ENCODE assay signal across 1 cellular context in the genomic region with DNA sequence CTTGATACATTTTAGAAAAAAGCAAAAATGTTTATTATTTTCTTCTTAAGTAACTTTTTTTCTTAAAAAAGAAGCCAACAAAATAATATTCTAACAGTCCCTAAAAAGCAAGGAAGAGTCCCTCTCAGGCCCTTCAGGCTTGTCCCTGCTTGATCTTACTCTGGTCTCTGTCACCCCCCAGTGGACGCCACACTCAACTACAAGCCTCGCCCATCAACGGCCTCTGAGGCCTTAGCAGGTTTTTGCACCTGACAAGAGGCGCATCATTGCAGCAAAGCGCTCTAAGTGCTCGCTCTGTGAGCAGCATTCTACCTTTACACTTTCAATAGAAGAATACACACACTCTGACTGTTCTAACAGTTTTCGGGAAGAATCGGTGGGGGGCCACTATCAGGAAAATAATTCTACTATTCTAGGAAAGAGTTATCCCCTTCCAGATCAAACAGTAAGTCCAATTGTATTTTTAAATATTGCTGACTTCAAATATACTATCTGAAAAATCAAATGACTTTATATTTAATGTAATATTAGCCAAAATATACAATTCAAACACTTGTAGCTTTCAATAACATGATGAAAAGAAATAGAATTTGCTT.
TF ChIP-seq lines count a peak whose summit lies in the region.

No MANE protein-coding gene starts in this region.

TF ChIP-seq in K562, 482 proteins besides CTCF, POLR2A, EP300 and RAD21 (continued from another document):
- TF ChIP-seq, protein P1, sequence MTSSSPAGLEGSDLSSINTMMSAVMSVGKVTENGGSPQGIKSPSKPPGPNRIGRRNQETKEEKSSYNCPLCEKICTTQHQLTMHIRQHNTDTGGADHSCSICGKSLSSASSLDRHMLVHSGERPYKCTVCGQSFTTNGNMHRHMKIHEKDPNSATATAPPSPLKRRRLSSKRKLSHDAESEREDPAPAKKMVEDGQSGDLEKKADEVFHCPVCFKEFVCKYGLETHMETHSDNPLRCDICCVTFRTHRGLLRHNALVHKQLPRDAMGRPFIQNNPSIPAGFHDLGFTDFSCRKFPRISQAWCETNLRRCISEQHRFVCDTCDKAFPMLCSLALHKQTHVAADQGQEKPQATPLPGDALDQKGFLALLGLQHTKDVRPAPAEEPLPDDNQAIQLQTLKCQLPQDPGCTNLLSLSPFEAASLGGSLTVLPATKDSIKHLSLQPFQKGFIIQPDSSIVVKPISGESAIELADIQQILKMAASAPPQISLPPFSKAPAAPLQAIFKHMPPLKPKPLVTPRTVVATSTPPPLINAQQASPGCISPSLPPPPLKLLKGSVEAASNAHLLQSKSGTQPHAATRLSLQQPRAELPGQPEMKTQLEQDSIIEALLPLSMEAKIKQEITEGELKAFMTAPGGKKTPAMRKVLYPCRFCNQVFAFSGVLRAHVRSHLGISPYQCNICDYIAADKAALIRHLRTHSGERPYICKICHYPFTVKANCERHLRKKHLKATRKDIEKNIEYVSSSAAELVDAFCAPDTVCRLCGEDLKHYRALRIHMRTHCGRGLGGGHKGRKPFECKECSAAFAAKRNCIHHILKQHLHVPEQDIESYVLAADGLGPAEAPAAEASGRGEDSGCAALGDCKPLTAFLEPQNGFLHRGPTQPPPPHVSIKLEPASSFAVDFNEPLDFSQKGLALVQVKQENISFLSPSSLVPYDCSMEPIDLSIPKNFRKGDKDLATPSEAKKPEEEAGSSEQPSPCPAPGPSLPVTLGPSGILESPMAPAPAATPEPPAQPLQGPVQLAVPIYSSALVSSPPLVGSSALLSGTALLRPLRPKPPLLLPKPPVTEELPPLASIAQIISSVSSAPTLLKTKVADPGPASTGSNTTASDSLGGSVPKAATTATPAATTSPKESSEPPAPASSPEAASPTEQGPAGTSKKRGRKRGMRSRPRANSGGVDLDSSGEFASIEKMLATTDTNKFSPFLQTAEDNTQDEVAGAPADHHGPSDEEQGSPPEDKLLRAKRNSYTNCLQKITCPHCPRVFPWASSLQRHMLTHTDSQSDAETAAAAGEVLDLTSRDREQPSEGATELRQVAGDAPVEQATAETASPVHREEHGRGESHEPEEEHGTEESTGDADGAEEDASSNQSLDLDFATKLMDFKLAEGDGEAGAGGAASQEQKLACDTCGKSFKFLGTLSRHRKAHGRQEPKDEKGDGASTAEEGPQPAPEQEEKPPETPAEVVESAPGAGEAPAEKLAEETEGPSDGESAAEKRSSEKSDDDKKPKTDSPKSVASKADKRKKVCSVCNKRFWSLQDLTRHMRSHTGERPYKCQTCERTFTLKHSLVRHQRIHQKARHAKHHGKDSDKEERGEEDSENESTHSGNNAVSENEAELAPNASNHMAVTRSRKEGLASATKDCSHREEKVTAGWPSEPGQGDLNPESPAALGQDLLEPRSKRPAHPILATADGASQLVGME (CRISPR knock-in tag; IDR thresholded peaks at IDR 0.05) = no peak
- peak; percentile 80 for TF ChIP-seq SMC3 (conservative IDR thresholded peaks at IDR 0.05; ENCODE audit: insufficient read depth, low read depth, low read length)
- TF ChIP-seq PHB (CRISPR knock-in tag; IDR thresholded peaks at IDR 0.05) = no peak
- TF ChIP-seq ZNF24 (IDR thresholded peaks at IDR 0.05) = no peak
- no peak for TF ChIP-seq YBX1 (IDR thresholded peaks at IDR 0.05)
- TF ChIP-seq, protein P2, sequence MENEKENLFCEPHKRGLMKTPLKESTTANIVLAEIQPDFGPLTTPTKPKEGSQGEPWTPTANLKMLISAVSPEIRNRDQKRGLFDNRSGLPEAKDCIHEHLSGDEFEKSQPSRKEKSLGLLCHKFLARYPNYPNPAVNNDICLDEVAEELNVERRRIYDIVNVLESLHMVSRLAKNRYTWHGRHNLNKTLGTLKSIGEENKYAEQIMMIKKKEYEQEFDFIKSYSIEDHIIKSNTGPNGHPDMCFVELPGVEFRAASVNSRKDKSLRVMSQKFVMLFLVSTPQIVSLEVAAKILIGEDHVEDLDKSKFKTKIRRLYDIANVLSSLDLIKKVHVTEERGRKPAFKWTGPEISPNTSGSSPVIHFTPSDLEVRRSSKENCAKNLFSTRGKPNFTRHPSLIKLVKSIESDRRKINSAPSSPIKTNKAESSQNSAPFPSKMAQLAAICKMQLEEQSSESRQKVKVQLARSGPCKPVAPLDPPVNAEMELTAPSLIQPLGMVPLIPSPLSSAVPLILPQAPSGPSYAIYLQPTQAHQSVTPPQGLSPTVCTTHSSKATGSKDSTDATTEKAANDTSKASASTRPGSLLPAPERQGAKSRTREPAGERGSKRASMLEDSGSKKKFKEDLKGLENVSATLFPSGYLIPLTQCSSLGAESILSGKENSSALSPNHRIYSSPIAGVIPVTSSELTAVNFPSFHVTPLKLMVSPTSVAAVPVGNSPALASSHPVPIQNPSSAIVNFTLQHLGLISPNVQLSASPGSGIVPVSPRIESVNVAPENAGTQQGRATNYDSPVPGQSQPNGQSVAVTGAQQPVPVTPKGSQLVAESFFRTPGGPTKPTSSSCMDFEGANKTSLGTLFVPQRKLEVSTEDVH (IDR thresholded peaks at IDR 0.05; ENCODE audit: low read depth, partially characterized antibody) = no peak
- no peak for TF ChIP-seq GTF2F1 (IDR thresholded peaks at IDR 0.05; ENCODE audit: low read depth, low read length)
- no peak for TF ChIP-seq CSDE1 (IDR thresholded peaks at IDR 0.05)
- no peak for TF ChIP-seq DDX20 (tag; IDR thresholded peaks at IDR 0.05; ENCODE audit: low read depth)
- TF ChIP-seq, protein P3, sequence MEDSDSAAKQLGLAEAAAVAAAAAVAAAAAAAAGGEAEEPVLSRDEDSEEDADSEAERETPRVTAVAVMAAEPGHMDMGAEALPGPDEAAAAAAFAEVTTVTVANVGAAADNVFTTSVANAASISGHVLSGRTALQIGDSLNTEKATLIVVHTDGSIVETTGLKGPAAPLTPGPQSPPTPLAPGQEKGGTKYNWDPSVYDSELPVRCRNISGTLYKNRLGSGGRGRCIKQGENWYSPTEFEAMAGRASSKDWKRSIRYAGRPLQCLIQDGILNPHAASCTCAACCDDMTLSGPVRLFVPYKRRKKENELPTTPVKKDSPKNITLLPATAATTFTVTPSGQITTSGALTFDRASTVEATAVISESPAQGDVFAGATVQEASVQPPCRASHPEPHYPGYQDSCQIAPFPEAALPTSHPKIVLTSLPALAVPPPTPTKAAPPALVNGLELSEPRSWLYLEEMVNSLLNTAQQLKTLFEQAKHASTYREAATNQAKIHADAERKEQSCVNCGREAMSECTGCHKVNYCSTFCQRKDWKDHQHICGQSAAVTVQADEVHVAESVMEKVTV (CRISPR knock-in tag; IDR thresholded peaks at IDR 0.05) = peak; percentile 63; the same call in 1 of the 2 replicates
- TF ChIP-seq, protein P4, sequence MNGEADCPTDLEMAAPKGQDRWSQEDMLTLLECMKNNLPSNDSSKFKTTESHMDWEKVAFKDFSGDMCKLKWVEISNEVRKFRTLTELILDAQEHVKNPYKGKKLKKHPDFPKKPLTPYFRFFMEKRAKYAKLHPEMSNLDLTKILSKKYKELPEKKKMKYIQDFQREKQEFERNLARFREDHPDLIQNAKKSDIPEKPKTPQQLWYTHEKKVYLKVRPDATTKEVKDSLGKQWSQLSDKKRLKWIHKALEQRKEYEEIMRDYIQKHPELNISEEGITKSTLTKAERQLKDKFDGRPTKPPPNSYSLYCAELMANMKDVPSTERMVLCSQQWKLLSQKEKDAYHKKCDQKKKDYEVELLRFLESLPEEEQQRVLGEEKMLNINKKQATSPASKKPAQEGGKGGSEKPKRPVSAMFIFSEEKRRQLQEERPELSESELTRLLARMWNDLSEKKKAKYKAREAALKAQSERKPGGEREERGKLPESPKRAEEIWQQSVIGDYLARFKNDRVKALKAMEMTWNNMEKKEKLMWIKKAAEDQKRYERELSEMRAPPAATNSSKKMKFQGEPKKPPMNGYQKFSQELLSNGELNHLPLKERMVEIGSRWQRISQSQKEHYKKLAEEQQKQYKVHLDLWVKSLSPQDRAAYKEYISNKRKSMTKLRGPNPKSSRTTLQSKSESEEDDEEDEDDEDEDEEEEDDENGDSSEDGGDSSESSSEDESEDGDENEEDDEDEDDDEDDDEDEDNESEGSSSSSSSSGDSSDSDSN (IDR thresholded peaks at IDR 0.05; ENCODE audit: borderline replicate concordance in 1 of 2, low read depth in 2 of 2, low read length in 2 of 2) = no peak
- no peak for TF ChIP-seq NFYB (IDR thresholded peaks at IDR 0.05; ENCODE audit: extremely low read depth, insufficient read length)
- TF ChIP-seq TEAD2 (tag; IDR thresholded peaks at IDR 0.05) = no peak
- no peak for TF ChIP-seq BHLHE40 (IDR thresholded peaks at IDR 0.05; ENCODE audit: low read length)
- TF ChIP-seq CC2D1A (IDR thresholded peaks at IDR 0.05) = 0 out of 2 replicates have a peak, but pooled peaks have one; percentile 35
- TF ChIP-seq, protein P5, sequence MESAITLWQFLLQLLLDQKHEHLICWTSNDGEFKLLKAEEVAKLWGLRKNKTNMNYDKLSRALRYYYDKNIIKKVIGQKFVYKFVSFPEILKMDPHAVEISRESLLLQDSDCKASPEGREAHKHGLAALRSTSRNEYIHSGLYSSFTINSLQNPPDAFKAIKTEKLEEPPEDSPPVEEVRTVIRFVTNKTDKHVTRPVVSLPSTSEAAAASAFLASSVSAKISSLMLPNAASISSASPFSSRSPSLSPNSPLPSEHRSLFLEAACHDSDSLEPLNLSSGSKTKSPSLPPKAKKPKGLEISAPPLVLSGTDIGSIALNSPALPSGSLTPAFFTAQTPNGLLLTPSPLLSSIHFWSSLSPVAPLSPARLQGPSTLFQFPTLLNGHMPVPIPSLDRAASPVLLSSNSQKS (CRISPR knock-in tag; IDR thresholded peaks at IDR 0.05) = no peak
- TF ChIP-seq ELF1 (tag; IDR thresholded peaks at IDR 0.05) = no peak
- TF ChIP-seq FOSL1 (tag; conservative IDR thresholded peaks at IDR 0.05) = no peak
- TF ChIP-seq STAG1 (CRISPR knock-in tag; IDR thresholded peaks at IDR 0.05; ENCODE audit: borderline replicate concordance) = peak; percentile 28; the same call in 1 of the 2 replicates
- TF ChIP-seq BACH1 (tag; IDR thresholded peaks at IDR 0.05) = no peak
